In the genomic region with DNA sequence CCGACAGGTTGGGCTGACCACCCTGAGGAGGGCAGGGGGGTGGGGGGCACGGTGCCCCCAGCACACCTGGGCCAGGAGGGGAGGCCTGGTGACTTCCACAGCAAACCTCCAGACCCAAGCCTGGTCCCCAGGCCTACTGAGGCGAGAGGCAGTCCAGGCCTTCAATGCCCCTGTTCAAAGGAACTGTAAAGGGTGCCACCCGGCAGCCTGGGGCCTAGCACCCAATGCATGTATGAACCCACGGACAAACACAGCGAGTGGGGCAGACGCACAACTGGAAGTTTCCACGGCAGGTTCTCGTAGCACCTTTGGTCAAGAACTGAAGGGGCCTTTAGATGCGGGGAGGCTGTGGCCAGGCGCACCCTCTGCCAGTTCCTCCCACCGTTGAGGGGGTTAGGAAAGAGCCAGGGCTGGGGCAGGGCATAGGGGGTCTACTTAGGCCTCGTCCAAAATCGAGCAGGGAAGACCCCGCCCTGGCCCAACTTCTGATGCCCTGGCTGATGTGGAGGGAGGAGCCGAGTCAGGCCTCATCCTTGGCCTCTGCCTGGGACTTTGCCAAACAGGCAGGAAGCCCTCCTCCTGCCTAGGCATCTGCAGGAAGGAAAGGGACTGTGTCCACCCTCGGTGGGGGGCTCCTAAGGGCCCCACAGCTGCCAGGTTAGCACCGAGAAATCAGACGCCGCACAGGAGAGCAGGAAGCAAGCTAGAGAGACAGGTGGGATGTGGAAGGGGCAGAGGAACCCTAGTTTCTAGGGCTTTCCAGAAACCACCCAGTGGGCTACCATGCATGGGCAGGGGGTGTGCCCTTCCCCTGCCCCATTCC, we compare ENCODE assay signal across 15 cellular contexts. TPM values are rescaled to one million over a fixed set of nuclear protein-coding genes. Genes with fewer than 3 reads are reported as not detected.
DNase-seq lines count a peak whose midpoint lies in the region; ATAC-seq and TF ChIP-seq lines count a peak whose summit lies in the region.
"Had no signal": no experiment of that assay in that cellular context is flagged by ENCODE, and none has a peak within 500 bp of the region (broad histone marks: within the 10 kb centered on the region; RNA-seq: fewer than 3 reads in every experiment).

No MANE protein-coding gene starts in this region.

- POLR2A ChIA-PET in RWPE1 (lab: Yijun Ruan, JAX; ENCODE audit: low non-redundant PET): no interaction called here
- POLR2A ChIA-PET in activated CD8-positive, alpha-beta T cell treated with anti-CD3 and anti-CD28 coated beads, Interleukin-2, amount 10 ng/mL, durations not matched to agents 7 days and 5 days (lab: Charles Lee): no interaction called here

- intact Hi-C loops in body of pancreas (cut with DNase I): loop anchor here (5.0 kb wide), 1 partner anchor 257 kb away; no protein-coding TSS in a partner anchor

- ATAC-seq in body of pancreas: no peak
- ATAC-seq in stimulated activated naive B cell treated with anti-CD40 and anti-IgM and Interleukin-4, amounts not matched to agents 10 μg/mL and 1 μg/mL and 100 μg/mL, for 72 hours (replicated peaks): no peak
- ATAC-seq in activated CD8-positive, alpha-beta T cell treated with anti-CD3 and anti-CD28 coated beads, Interleukin-2, amount 10 ng/mL, durations not matched to agents 7 days and 5 days: no peak
- no peak for ATAC-seq in HG03571 (IDR thresholded peaks at IDR 0.05; ENCODE audit: unreplicated experiment)
- no peak for ATAC-seq in esophagus mucosa

- TF ChIP-seq POLR2A in body of pancreas (IDR thresholded peaks at IDR 0.05): no peak

- no peaks in the 10 kb centered on the region for H3K27me3 Mint-ChIP-seq in stimulated activated naive B cell treated with anti-CD40 and anti-IgM and Interleukin-4, amounts not matched to agents 10 μg/mL and 1 μg/mL and 100 μg/mL, for 72 hours
- no peaks in the 10 kb centered on the region for H3K27me3 Mint-ChIP-seq in activated CD8-positive, alpha-beta T cell treated with anti-CD3 and anti-CD28 coated beads, Interleukin-2, amount 10 ng/mL, durations not matched to agents 7 days and 5 days (ENCODE audit: low read depth)

- no peak overlapping the region for H3K4me3 ChIP-seq in body of pancreas
- H3K4me3 ChIP-seq: MG63, transverse colon had no signal

- 77 to 81% methylated on average over 15 to 20 of the region's 20 CpGs for WGBS in body of pancreas, 2 donors

- H3K27me3 ChIP-seq in body of pancreas (no peaks in the 10 kb centered on the region), layer of hippocampus (ENCODE audit: control insufficient read depth, insufficient read depth, low read length) (no peaks in the 10 kb centered on the region)
- H3K27me3 ChIP-seq: MG63, transverse colon had no signal

- peaks cover 40% of the 10 kb centered on the region for H3K4me1 ChIP-seq in body of pancreas

- CTCF ChIA-PET in RWPE1 (lab: Yijun Ruan, JAX): interaction anchor here (0.6 kb wide), 1 partner anchor 509 kb away, joined by 3 read pairs; no protein-coding TSS in a partner anchor
- CTCF ChIA-PET in activated CD8-positive, alpha-beta T cell treated with anti-CD3 and anti-CD28 coated beads, Interleukin-2, amount 10 ng/mL, durations not matched to agents 7 days and 5 days (lab: Charles Lee): interaction anchor here (1.0 to 1.1 kb wide), 2 partner anchors 95 to 138 kb away, joined by 3 read pairs; no protein-coding TSS in a partner anchor

- peaks cover 31 to 47% of the 10 kb centered on the region in 2 donors for H3K4me1 Mint-ChIP-seq in stimulated activated naive B cell treated with anti-CD40 and anti-IgM and Interleukin-4, amounts not matched to agents 10 μg/mL and 1 μg/mL and 100 μg/mL, for 72 hours
- peaks cover 18% of the 10 kb centered on the region for H3K4me1 Mint-ChIP-seq in activated CD8-positive, alpha-beta T cell treated with anti-CD3 and anti-CD28 coated beads, Interleukin-2, amount 10 ng/mL, durations not matched to agents 7 days and 5 days (ENCODE audit: low read depth)

- H3K36me3 Mint-ChIP-seq in stimulated activated naive B cell treated with anti-CD40 and anti-IgM and Interleukin-4, amounts not matched to agents 10 μg/mL and 1 μg/mL and 100 μg/mL, for 72 hours: peaks cover 31 to 44% of the 10 kb centered on the region in 2 donors
- H3K36me3 Mint-ChIP-seq in activated CD8-positive, alpha-beta T cell treated with anti-CD3 and anti-CD28 coated beads, Interleukin-2, amount 10 ng/mL, durations not matched to agents 7 days and 5 days (ENCODE audit: low read depth): peaks cover 21% of the 10 kb centered on the region

- H3K36me3 ChIP-seq in body of pancreas (replicated peaks in 1 of 2; ENCODE audit: insufficient read depth in 1 of 2, low read depth in 2 of 2): peaks cover 0 to 2% of the 10 kb centered on the region in 2 donors
- H3K36me3 ChIP-seq: transverse colon had no signal

- DNase-seq in RWPE1 (ENCODE audit: low spot score) (no peak), body of pancreas (no peak)
- DNase-seq in stimulated activated naive B cell treated with anti-CD40 and anti-IgM and Interleukin-4, amounts not matched to agents 10 μg/mL and 1 μg/mL and 100 μg/mL, for 72 hours: no peak
- DNase-seq in activated CD8-positive, alpha-beta T cell treated with anti-CD3 and anti-CD28 coated beads, Interleukin-2, amount 10 ng/mL, durations not matched to agents 7 days and 5 days: no peak
- no peak for DNase-seq in effector CD4-positive, alpha-beta T cell
- DNase-seq: Caco-2; MG63; NK-92 treated with Interleukin-12 subunit alpha and Interleukin-12 subunit beta, amount 100 ng/mL, for 24 hours; SK-N-SH had no signal

- peak overlapping the region; percentile 84 for H3K27ac Mint-ChIP-seq in stimulated activated naive B cell treated with anti-CD40 and anti-IgM and Interleukin-4, amounts not matched to agents 10 μg/mL and 1 μg/mL and 100 μg/mL, for 72 hours
- H3K27ac Mint-ChIP-seq in activated CD8-positive, alpha-beta T cell treated with anti-CD3 and anti-CD28 coated beads, Interleukin-2, amount 10 ng/mL, durations not matched to agents 7 days and 5 days: no peak overlapping the region
- H3K27ac Mint-ChIP-seq: activated T-helper 1 cell treated with anti-CD3 and anti-CD28 coated beads, Interleukin-12 subunit alpha, Interleukin-12 subunit beta, Interleukin-2, Interleukin-4 antibody, amounts not matched to agents 30 ng/mL and 10 ng/mL and 1 ng/mL, durations not matched to agents 14 hours and 24 hours and 36 hours; WTC11 had no signal

- H3K27ac ChIP-seq in RWPE1 (peak overlapping the region; percentile 59), body of pancreas (peak overlapping the region in 3 of 4 donors; percentile 30 to 70 (median 59)), layer of hippocampus (ENCODE audit: low read depth, low read length) (peak overlapping the region; percentile 1)

- H3K4me3 Mint-ChIP-seq in stimulated activated naive B cell treated with anti-CD40 and anti-IgM and Interleukin-4, amounts not matched to agents 10 μg/mL and 1 μg/mL and 100 μg/mL, for 72 hours: no peak overlapping the region
- H3K4me3 Mint-ChIP-seq in activated CD8-positive, alpha-beta T cell treated with anti-CD3 and anti-CD28 coated beads, Interleukin-2, amount 10 ng/mL, durations not matched to agents 7 days and 5 days: no peak overlapping the region
- H3K4me3 Mint-ChIP-seq: activated T-helper 1 cell treated with anti-CD3 and anti-CD28 coated beads, Interleukin-12 subunit alpha, Interleukin-12 subunit beta, Interleukin-2, Interleukin-4 antibody, amounts not matched to agents 30 ng/mL and 10 ng/mL and 1 ng/mL, durations not matched to agents 14 hours and 24 hours and 36 hours; WTC11 had no signal

- TF ChIP-seq CTCF in RWPE1 (conservative IDR thresholded peaks at IDR 0.05; ENCODE audit: low read depth) (no peak), body of pancreas (IDR thresholded peaks at IDR 0.05) (no peak)

- H3K9me3 Mint-ChIP-seq in stimulated activated naive B cell treated with anti-CD40 and anti-IgM and Interleukin-4, amounts not matched to agents 10 μg/mL and 1 μg/mL and 100 μg/mL, for 72 hours: no peaks in the 10 kb centered on the region
- H3K9me3 Mint-ChIP-seq in activated CD8-positive, alpha-beta T cell treated with anti-CD3 and anti-CD28 coated beads, Interleukin-2, amount 10 ng/mL, durations not matched to agents 7 days and 5 days (ENCODE audit: insufficient read depth): no peaks in the 10 kb centered on the region
- H3K9me3 Mint-ChIP-seq: activated T-helper 1 cell treated with anti-CD3 and anti-CD28 coated beads, Interleukin-12 subunit alpha, Interleukin-12 subunit beta, Interleukin-2, Interleukin-4 antibody, amounts not matched to agents 30 ng/mL and 10 ng/mL and 1 ng/mL, durations not matched to agents 14 hours and 24 hours and 36 hours; WTC11 had no signal

- H3K9me3 ChIP-seq in body of pancreas: no peaks in the 10 kb centered on the region
- H3K9me3 ChIP-seq: Caco-2, MG63, SK-N-SH, transverse colon had no signal

RNA-seq across cellular contexts. Expression of a gene that starts 6.6 kb away (rescaled TPM):
- total RNA-seq in body of pancreas: 10 to 100 TPM; 32.7 to 45.2 TPM
- 10 to 100 TPM; 61.4 to 61.8 TPM for total RNA-seq in activated CD8-positive, alpha-beta T cell treated with anti-CD3 and anti-CD28 coated beads, Interleukin-2, amount 10 ng/mL, durations not matched to agents 7 days and 5 days
- 5.6 TPM for total RNA-seq in esophagus mucosa

RNA-seq across cellular contexts. Expression of a gene that starts 21.6 kb away (rescaled TPM):
- total RNA-seq in body of pancreas (10 to 100 TPM in 1 of 2 donors, 1 to 10 TPM in 1; 6.0 to 10.5 TPM), esophagus mucosa (0.44 TPM)
- total RNA-seq in activated CD8-positive, alpha-beta T cell treated with anti-CD3 and anti-CD28 coated beads, Interleukin-2, amount 10 ng/mL, durations not matched to agents 7 days and 5 days: under 1 TPM; 0.68 to 0.76 TPM

Comparison
In these comparisons a context has a peak if more than half of its experiments do, and no peak if none do; other contexts are left out.
1. H3K27ac ChIP-seq: peak in every context shown above with its lines; median percentile 59 in RWPE1; 59 in body of pancreas; 1 in layer of hippocampus.